8 cellular contexts compared by ENCODE assay signal in genomic region chr12:122870867-122871664, GRCh38. TPM values are rescaled to one million over a fixed set of nuclear protein-coding genes. Genes with fewer than 3 reads are reported as not detected.
DNase-seq lines count a peak whose midpoint lies in the region; ATAC-seq and FAIRE-seq lines count a peak whose summit lies in the region.

No MANE protein-coding gene starts in this region.

- peaks cover 55% of the 10 kb centered on the region for H3K4me1 Mint-ChIP-seq in activated CD8-positive, alpha-beta T cell treated with anti-CD3 and anti-CD28 coated beads, Interleukin-2, amount 10 ng/mL, durations not matched to agents 7 days and 5 days (ENCODE audit: low read depth)

- H3K9me3 Mint-ChIP-seq in activated CD8-positive, alpha-beta T cell treated with anti-CD3 and anti-CD28 coated beads, Interleukin-2, amount 10 ng/mL, durations not matched to agents 7 days and 5 days (ENCODE audit: insufficient read depth), result no peaks in the 10 kb centered on the region

- peak overlapping the region; percentile 81 for H3K27ac Mint-ChIP-seq in activated CD8-positive, alpha-beta T cell treated with anti-CD3 and anti-CD28 coated beads, Interleukin-2, amount 10 ng/mL, durations not matched to agents 7 days and 5 days

- H3K9me3 ChIP-seq in small intestine (ENCODE audit: control insufficient read depth, low read depth), result no peaks in the 10 kb centered on the region

- peaks cover 3 to 11% of the 10 kb centered on the region in 2 donors for H3K36me3 ChIP-seq in small intestine (ENCODE audit: control insufficient read depth in 2 of 2, insufficient read depth in 2 of 2, low read length in 2 of 2)

- CTCF ChIA-PET in activated CD8-positive, alpha-beta T cell treated with anti-CD3 and anti-CD28 coated beads, Interleukin-2, amount 10 ng/mL, durations not matched to agents 7 days and 5 days (lab: Charles Lee), result interaction anchor here (1.2 to 16.3 kb wide), 10 partner anchors 9 to 367 kb away, joined by 3 to 204 read pairs (median 8); no protein-coding TSS in a partner anchor

- H3K27ac ChIP-seq in small intestine (ENCODE audit: low read depth in 1 of 2, low read length in 1 of 2), result peak overlapping the region; percentile 60 to 90

- FAIRE-seq in GM18507 (lab: Jason Lieb, UNC), result peak; percentile 9
- FAIRE-seq in small intestine (lab: Jason Lieb, UNC), result no peak

- peaks cover 5 to 16% of the 10 kb centered on the region in 2 donors for H3K4me1 ChIP-seq in small intestine (ENCODE audit: control insufficient read depth in 2 of 2, insufficient read depth in 1 of 2, low read depth in 1 of 2, low read length in 1 of 2)

- intact Hi-C loops in left ventricle myocardium superior (cut with micrococcal nuclease), result no loop called here

- DNase-seq in GM18507 (ENCODE audit: extremely low spot score, insufficient read length, low read depth) (no peak), left ventricle myocardium superior (peak; percentile 42), small intestine (peak; percentile 53), DMS53 (lab: John Stamatoyannopoulos, UW) (no peak), NCI-H82 treated with DMSO at 0.1 percent for 48 hours (lab: John Stamatoyannopoulos, UW; ENCODE audit: unreplicated experiment) (no peak), middle frontal gyrus (ENCODE audit: extremely low spot score, low spot score) (no peak)
- no peak for DNase-seq in activated CD8-positive, alpha-beta T cell treated with anti-CD3 and anti-CD28 coated beads, Interleukin-2, amount 10 ng/mL, durations not matched to agents 7 days and 5 days

- POLR2A ChIA-PET in activated CD8-positive, alpha-beta T cell treated with anti-CD3 and anti-CD28 coated beads, Interleukin-2, amount 10 ng/mL, durations not matched to agents 7 days and 5 days (lab: Charles Lee), result interaction anchor here (1.7 to 2.4 kb wide), 2 partner anchors 24 to 27 kb away, joined by 4 to 7 read pairs; no protein-coding TSS in a partner anchor

- 17 to 23% (median 21%) methylated on average over 15 of the region's 15 CpGs for WGBS in small intestine, 3 donors

- no peaks in the 10 kb centered on the region for H3K27me3 Mint-ChIP-seq in activated CD8-positive, alpha-beta T cell treated with anti-CD3 and anti-CD28 coated beads, Interleukin-2, amount 10 ng/mL, durations not matched to agents 7 days and 5 days (ENCODE audit: low read depth)

- ATAC-seq in activated CD8-positive, alpha-beta T cell treated with anti-CD3 and anti-CD28 coated beads, Interleukin-2, amount 10 ng/mL, durations not matched to agents 7 days and 5 days, result no peak
- ATAC-seq in left ventricle myocardium superior (no peak), GM19328 (IDR thresholded peaks at IDR 0.05; ENCODE audit: unreplicated experiment) (no peak)

- peaks cover 39% of the 10 kb centered on the region for H3K36me3 Mint-ChIP-seq in activated CD8-positive, alpha-beta T cell treated with anti-CD3 and anti-CD28 coated beads, Interleukin-2, amount 10 ng/mL, durations not matched to agents 7 days and 5 days (ENCODE audit: low read depth)

- no peaks in the 10 kb centered on the region for H3K27me3 ChIP-seq in small intestine (ENCODE audit: control insufficient read depth in 2 of 2, insufficient read depth in 2 of 2, low read length in 2 of 2)

- peak overlapping the region; percentile 65 for H3K4me3 Mint-ChIP-seq in activated CD8-positive, alpha-beta T cell treated with anti-CD3 and anti-CD28 coated beads, Interleukin-2, amount 10 ng/mL, durations not matched to agents 7 days and 5 days

- peak overlapping the region in 1 of 2 donors; percentile 29 for H3K4me3 ChIP-seq in small intestine (ENCODE audit: low read depth in 1 of 2, low read length in 2 of 2)

RNA-seq across cellular contexts. Expression of gene VPS37B, which starts 24.9 kb away (rescaled TPM):
- total RNA-seq in activated CD8-positive, alpha-beta T cell treated with anti-CD3 and anti-CD28 coated beads, Interleukin-2, amount 10 ng/mL, durations not matched to agents 7 days and 5 days, result 10 to 100 TPM; 24.9 to 26.5 TPM
- 29.5 TPM for total RNA-seq in left ventricle myocardium superior
- polyA plus RNA-seq in small intestine, result 10 to 100 TPM; 22.8 to 31.4 (median 24.0) TPM

RNA-seq across cellular contexts. Expression of gene HIP1R, which starts 35.8 kb away (rescaled TPM):
- total RNA-seq in activated CD8-positive, alpha-beta T cell treated with anti-CD3 and anti-CD28 coated beads, Interleukin-2, amount 10 ng/mL, durations not matched to agents 7 days and 5 days, result 10 to 100 TPM; 36.2 to 37.4 TPM
- total RNA-seq in left ventricle myocardium superior, result 27.4 TPM
- polyA plus RNA-seq in small intestine, result 100 to 1,000 TPM in 2 of 3 donors, 10 to 100 TPM in 1; 71.2 to 284 (median 126) TPM

Comparison
In these comparisons a context has a peak if more than half of its experiments do, and no peak if none do; other contexts are left out.
1. DNase-seq: peak in left ventricle myocardium superior (single experiment) and small intestine (single experiment); none in GM18507 (single experiment), activated CD8-positive, alpha-beta T cell treated with anti-CD3 and anti-CD28 coated beads, Interleukin-2, amount 10 ng/mL, durations not matched to agents 7 days and 5 days (single experiment), DMS53 (single experiment), NCI-H82 treated with DMSO at 0.1 percent for 48 hours (single experiment) and middle frontal gyrus (single experiment).